8 cellular contexts compared by ENCODE assay signal in the genomic region with DNA sequence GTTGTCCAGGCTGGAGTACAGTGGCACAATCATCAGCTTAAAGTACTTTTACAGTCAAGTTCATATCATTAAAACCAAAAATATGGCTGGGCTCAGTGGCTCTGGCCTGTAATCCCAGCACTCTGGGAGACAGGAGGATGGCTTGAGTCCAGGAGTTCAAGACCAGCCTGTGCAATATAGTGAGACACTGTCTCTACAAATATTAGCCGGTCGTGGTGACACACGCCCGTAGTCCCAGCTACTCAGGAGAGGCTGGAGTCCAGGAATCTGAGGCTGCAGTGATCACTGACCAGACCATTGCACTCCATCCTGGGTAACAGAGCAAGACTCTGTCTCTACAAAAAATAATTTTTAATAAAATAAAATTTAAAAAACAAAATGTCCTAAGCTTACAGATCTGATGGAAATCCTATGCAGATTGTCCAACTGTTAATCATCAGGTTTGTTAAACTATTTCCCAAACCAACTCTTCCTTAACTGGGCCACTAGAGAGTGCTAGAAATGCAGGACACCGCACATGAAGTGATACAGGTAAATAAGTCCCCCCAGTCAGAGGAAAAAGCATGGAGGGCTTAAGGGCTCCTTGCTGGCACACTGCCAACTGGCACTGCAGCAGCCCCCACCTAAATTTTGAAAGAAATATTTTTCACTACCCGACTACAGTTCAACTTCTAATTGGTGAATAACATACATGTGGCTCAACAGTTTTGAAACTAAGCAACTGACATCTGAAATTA. TPM values are rescaled to one million over a fixed set of nuclear protein-coding genes. Genes with fewer than 3 reads are reported as not detected.
DNase-seq lines count a peak whose midpoint lies in the region; ATAC-seq and TF ChIP-seq lines count a peak whose summit lies in the region.

No MANE protein-coding gene starts in this region.

- in situ Hi-C loops in gastrocnemius medialis (cut with MboI; ENCODE audit: low sequenced_read_pairs in 4 of 4) = loop anchor here in 1 of 4 donors (10.0 kb wide), 1 partner anchor 235 kb away; no protein-coding TSS in a partner anchor

- ATAC-seq in left ventricle myocardium superior = no peak
- no peak for ATAC-seq in gastrocnemius medialis
- no peak for ATAC-seq in GM18867 (IDR thresholded peaks at IDR 0.05; ENCODE audit: unreplicated experiment)

- no peak for TF ChIP-seq POLR2A in gastrocnemius medialis (IDR thresholded peaks at IDR 0.05)

- TF ChIP-seq CTCF in right atrium auricular region (IDR thresholded peaks at IDR 0.05) = peak in 1 of 2 donors; percentile 47
- TF ChIP-seq CTCF in foreskin fibroblast (IDR thresholded peaks at IDR 0.05; ENCODE audit: low read depth, low read length) = peak; percentile 35
- TF ChIP-seq CTCF in gastrocnemius medialis (IDR thresholded peaks at IDR 0.05 in 4 of 5, conservative IDR thresholded peaks at IDR 0.05 in 1 of 5) = peak in 3 of 5 experiments; percentile 14 to 30 (median 20)

- no peaks in the 10 kb centered on the region for H3K36me3 ChIP-seq in right atrium auricular region
- no peaks in the 10 kb centered on the region for H3K36me3 ChIP-seq in gastrocnemius medialis

- H3K27ac ChIP-seq in right atrium auricular region (peak overlapping the region; percentile 99 to 100), gastrocnemius medialis (peak overlapping the region; percentile 95 to 100 (median 98))

- DNase-seq in right atrium auricular region (ENCODE audit: low spot score) (no peak), left ventricle myocardium superior (no peak), NCI-H510A treated with DMSO at 0.1 percent for 48 hours (lab: John Stamatoyannopoulos, UW) (peak; percentile 56), foreskin fibroblast (peak in 1 of 2 donors; percentile 58), gastrocnemius medialis (no peak), ecto neural progenitor cell (ENCODE audit: low spot score) (no peak)
- peak; percentile 38 for DNase-seq in activated T-cell treated with anti-CD3 and anti-CD28 coated beads, Interleukin-2, amount 50 U/mL, for 1 hour

- H3K27me3 ChIP-seq in right atrium auricular region (no peaks in the 10 kb centered on the region), gastrocnemius medialis (no peaks in the 10 kb centered on the region)

- H3K4me3 ChIP-seq in right atrium auricular region (peak overlapping the region in 1 of 2 donors; percentile 92), foreskin fibroblast (ENCODE audit: low read depth in 1 of 2, low read length in 2 of 2) (peak overlapping the region; percentile 90 to 96), gastrocnemius medialis (peak overlapping the region; percentile 81 to 96 (median 91))

- H3K9me3 ChIP-seq in right atrium auricular region (no peaks in the 10 kb centered on the region), gastrocnemius medialis (no peaks in the 10 kb centered on the region)

- H3K4me1 ChIP-seq in right atrium auricular region (peaks cover 0 to 66% of the 10 kb centered on the region in 2 donors), gastrocnemius medialis (peaks cover 58 to 64% of the 10 kb centered on the region in 2 donors)

- intact Hi-C loops in left ventricle myocardium superior (cut with micrococcal nuclease) (no loop called here), gastrocnemius medialis (cut with DNase I; ENCODE audit: low total_unique reads) (loop anchor here (5.0 to 10.0 kb wide), 3 partner anchors 38 to 172 kb away; partner anchors contain the start of gene TMEM11)

RNA-seq across cellular contexts. Expression of gene USP22, which starts 2.8 kb away (rescaled TPM):
- total RNA-seq in right atrium auricular region (100 to 1,000 TPM; 151 to 179 TPM), left ventricle myocardium superior (144 TPM), gastrocnemius medialis (100 to 1,000 TPM; 120 to 258 (median 143) TPM)

Comparison
In these comparisons a context has a peak if more than half of its experiments do, and no peak if none do; other contexts are left out.
1. DNase-seq: peak in NCI-H510A treated with DMSO at 0.1 percent for 48 hours (single experiment) and activated T-cell treated with anti-CD3 and anti-CD28 coated beads, Interleukin-2, amount 50 U/mL, for 1 hour (single experiment); none in right atrium auricular region (single experiment), left ventricle myocardium superior (single experiment), gastrocnemius medialis (0 of 2) and ecto neural progenitor cell (single experiment).